Comparison of ENCODE assay signal across 16 cellular contexts in the genomic region with DNA sequence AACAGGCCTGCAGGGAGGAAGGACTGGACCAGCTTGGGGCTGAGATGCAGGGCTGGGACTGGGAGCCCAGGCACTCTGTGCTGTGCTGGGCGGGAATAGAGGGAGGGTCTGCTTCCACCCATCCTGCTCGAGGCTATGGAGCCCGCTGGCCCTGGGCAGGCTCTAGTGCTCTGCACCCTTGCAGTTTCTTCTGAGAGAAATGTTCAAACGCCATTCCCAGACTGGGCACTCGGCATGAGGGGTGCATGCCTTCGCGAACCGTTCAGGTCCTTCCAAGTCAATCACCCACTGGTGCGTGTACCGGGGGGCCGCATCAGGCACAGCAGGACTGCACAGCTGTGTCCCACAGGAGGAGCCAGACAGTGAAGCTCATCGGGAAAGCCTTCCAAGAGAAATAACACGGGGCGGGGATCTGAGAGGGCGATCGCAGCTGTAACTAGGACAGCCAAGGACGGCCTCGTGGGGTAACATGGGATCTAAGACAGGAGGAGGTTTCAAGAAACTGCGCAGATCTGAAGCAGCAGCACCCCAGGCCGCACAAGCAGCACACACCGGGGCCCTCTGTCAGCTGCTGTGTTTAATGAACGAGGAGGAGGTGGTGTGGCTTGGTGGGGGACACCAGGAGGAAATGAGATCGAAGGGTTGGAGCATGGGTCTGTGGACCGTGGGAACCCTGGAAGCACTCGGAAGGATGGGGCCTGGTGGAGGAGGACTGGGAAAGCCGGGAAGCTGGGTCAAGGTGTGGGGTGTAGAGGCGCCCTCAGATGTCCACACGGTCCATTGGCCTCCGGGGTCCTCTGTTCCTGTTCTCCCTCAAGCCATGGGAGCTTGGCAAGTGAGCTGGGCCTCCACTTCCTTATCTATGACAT. TPM values are rescaled to one million over a fixed set of nuclear protein-coding genes. Genes with fewer than 3 reads are reported as not detected.
DNase-seq lines count a peak whose midpoint lies in the region; ATAC-seq, FAIRE-seq and TF ChIP-seq lines count a peak whose summit lies in the region.
"Had no signal": no experiment of that assay in that cellular context is flagged by ENCODE, and none has a peak within 500 bp of the region (broad histone marks: within the 10 kb centered on the region; RNA-seq: fewer than 3 reads in every experiment).

No MANE protein-coding gene starts in this region.

- H3K27me3 ChIP-seq in adipocyte (replicated peaks; ENCODE audit: control insufficient read depth, insufficient read depth, low read length) (no peaks in the 10 kb centered on the region), tibial artery (no peaks in the 10 kb centered on the region)

- DNase-seq in activated T-cell treated with anti-CD3 and anti-CD28 coated beads, Interleukin-2, amount 50 U/mL, for 24 hours = no peak
- no peak for DNase-seq in activated T-cell treated with anti-CD3 and anti-CD28 coated beads, Interleukin-2, amount 50 U/mL, for 1 hour
- DNase-seq in adipocyte (ENCODE audit: low read depth) (no peak), left ventricle myocardium superior (peak; percentile 75), tibial artery (peak; percentile 64 to 76), urothelium cell line (ENCODE audit: low spot score) (no peak), EL (no peak), mucosa of descending colon (no peak)
- DNase-seq: activated CD4-positive, alpha-beta memory T cell treated with anti-CD3 and anti-CD28 coated beads for 36 hours; activated gamma-delta T cell treated with Interleukin-2 at 50 U/mL for 16 hours; HCEC 1CT; stimulated activated CD4-positive, alpha-beta T cell treated with anti-CD3 and anti-CD28 coated beads, Interleukin-4, amount 100 ng/mL, for 4 hours; stimulated activated naive CD4-positive, alpha-beta T cell had no signal

- H3K4me1 ChIP-seq in adipocyte (ENCODE audit: control insufficient read depth, insufficient read depth, low read length) (peaks cover 16% of the 10 kb centered on the region), tibial artery (peaks cover 0 to 18% (median 11%) of the 10 kb centered on the region in 4 donors), mucosa of descending colon (ENCODE audit: low read depth) (peaks cover 17% of the 10 kb centered on the region)

- H3K36me3 ChIP-seq in adipocyte (ENCODE audit: control insufficient read depth, insufficient read depth, low read length, severe bottlenecking) (peaks cover 39% of the 10 kb centered on the region), tibial artery (peaks cover 26 to 80% (median 32%) of the 10 kb centered on the region in 3 donors), mucosa of descending colon (ENCODE audit: low read depth) (no peaks in the 10 kb centered on the region)

- peak overlapping the region; percentile 26 to 30 for H3K27ac ChIP-seq in tibial artery

- peak overlapping the region; percentile 66 for H3K27ac Mint-ChIP-seq in activated T-cell treated with anti-CD3 and anti-CD28 coated beads, Interleukin-2, amount 50 U/mL, for 24 hours
- H3K27ac Mint-ChIP-seq: activated CD4-positive, alpha-beta memory T cell treated with anti-CD3 and anti-CD28 coated beads for 36 hours; T-helper 2 cell treated with Interferon-gamma antibody and Interleukin-4, amounts not matched to agents 5 μg/mL and 100 μg/mL, for 36 hours had no signal

- H3K4me3 ChIP-seq in adipocyte (ENCODE audit: low read length) (no peak overlapping the region), tibial artery (no peak overlapping the region), mucosa of descending colon (no peak overlapping the region)

- ATAC-seq in left ventricle myocardium superior (peak; percentile 48), mucosa of descending colon (no peak)

- TF ChIP-seq CTCF in tibial artery (IDR thresholded peaks at IDR 0.05) (no peak), mucosa of descending colon (IDR thresholded peaks at IDR 0.05) (no peak)

- intact Hi-C loops in left ventricle myocardium superior (cut with micrococcal nuclease) (no loop called here), tibial artery (cut with DNase I; ENCODE audit: low total_unique reads) (no loop called here), mucosa of descending colon (cut with DNase I, micrococcal nuclease) (no loop called here)

- no peaks in the 10 kb centered on the region for H3K9me3 Mint-ChIP-seq in activated T-cell treated with anti-CD3 and anti-CD28 coated beads, Interleukin-2, amount 50 U/mL, for 24 hours
- H3K9me3 Mint-ChIP-seq: activated CD4-positive, alpha-beta memory T cell treated with anti-CD3 and anti-CD28 coated beads for 36 hours; T-helper 2 cell treated with Interferon-gamma antibody and Interleukin-4, amounts not matched to agents 5 μg/mL and 100 μg/mL, for 36 hours had no signal

- no peaks in the 10 kb centered on the region for H3K27me3 Mint-ChIP-seq in activated T-cell treated with anti-CD3 and anti-CD28 coated beads, Interleukin-2, amount 50 U/mL, for 24 hours
- H3K27me3 Mint-ChIP-seq: activated CD4-positive, alpha-beta memory T cell treated with anti-CD3 and anti-CD28 coated beads for 36 hours had no signal

- H3K9me3 ChIP-seq in adipocyte (ENCODE audit: control insufficient read depth, low read length) (no peaks in the 10 kb centered on the region), tibial artery (no peaks in the 10 kb centered on the region), mucosa of descending colon (no peaks in the 10 kb centered on the region)

- H3K36me3 Mint-ChIP-seq in activated T-cell treated with anti-CD3 and anti-CD28 coated beads, Interleukin-2, amount 50 U/mL, for 24 hours (ENCODE audit: low read depth) = peaks cover 65% of the 10 kb centered on the region

- peaks cover 19% of the 10 kb centered on the region for H3K4me1 Mint-ChIP-seq in activated T-cell treated with anti-CD3 and anti-CD28 coated beads, Interleukin-2, amount 50 U/mL, for 24 hours (ENCODE audit: low read depth)

- peak overlapping the region; percentile 40 for H3K9ac ChIP-seq in adipocyte (ENCODE audit: low read length)

- no peak for FAIRE-seq in urothelium cell line (lab: Jason Lieb, UNC)
- FAIRE-seq: A204.1, kidney had no signal

- H3K4me3 Mint-ChIP-seq in activated T-cell treated with anti-CD3 and anti-CD28 coated beads, Interleukin-2, amount 50 U/mL, for 24 hours = no peak overlapping the region
- H3K4me3 Mint-ChIP-seq: activated CD4-positive, alpha-beta memory T cell treated with anti-CD3 and anti-CD28 coated beads for 36 hours; T-helper 2 cell treated with Interferon-gamma antibody and Interleukin-4, amounts not matched to agents 5 μg/mL and 100 μg/mL, for 36 hours had no signal

RNA-seq across cellular contexts. Expression of a gene that starts 26.1 kb away (rescaled TPM):
- total RNA-seq in left ventricle myocardium superior (205 TPM), mucosa of descending colon (100 to 1,000 TPM; 247 to 252 (median 247) TPM)

RNA-seq across cellular contexts. Expression of a gene that starts 26.3 kb away (rescaled TPM):
- 130 TPM for total RNA-seq in left ventricle myocardium superior
- total RNA-seq in mucosa of descending colon = 100 to 1,000 TPM; 114 to 191 (median 140) TPM

Comparison
In these comparisons a context has a peak if more than half of its experiments do, and no peak if none do; other contexts are left out.
1. DNase-seq: peak in left ventricle myocardium superior (single experiment) and tibial artery (2 of 2); none in activated T-cell treated with anti-CD3 and anti-CD28 coated beads, Interleukin-2, amount 50 U/mL, for 24 hours (single experiment), activated T-cell treated with anti-CD3 and anti-CD28 coated beads, Interleukin-2, amount 50 U/mL, for 1 hour (single experiment), adipocyte (single experiment), urothelium cell line (single experiment), EL (single experiment) and mucosa of descending colon (0 of 3).